In the genomic region with DNA sequence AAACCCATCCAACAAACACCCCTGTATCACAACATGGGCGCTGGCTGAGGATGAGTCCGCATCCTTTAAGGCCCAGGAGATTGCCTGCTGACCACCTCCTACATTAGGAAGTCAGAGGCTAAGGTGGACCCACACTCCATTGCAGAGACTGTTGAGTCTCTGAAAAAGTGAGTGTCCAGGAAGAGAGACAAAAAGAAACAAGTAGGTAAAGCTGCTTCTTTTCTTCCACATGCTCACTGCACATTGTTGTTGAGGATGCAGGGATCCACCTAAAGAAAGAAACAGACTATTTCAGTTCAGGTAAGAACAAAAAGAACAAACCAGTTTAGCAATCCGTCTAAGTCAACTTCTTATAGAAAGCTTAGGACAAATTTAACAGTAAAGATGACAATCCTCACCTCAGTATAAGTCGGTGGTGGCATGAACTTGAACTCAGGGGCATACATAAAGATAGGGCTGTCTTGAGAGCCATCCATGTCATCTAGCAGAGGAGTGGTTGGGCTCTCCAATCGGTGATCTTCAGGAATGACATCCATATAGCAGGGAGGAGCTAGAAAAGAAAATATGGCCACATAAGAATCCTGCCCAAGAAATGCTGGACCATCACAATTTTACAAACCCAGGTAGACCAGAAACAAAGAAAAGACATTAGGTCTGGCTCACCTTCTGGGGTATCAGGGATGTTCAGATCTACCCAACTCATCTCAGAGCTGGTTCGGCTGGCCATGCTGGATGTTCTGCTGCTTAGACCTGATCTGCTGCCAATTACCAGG, we compare ENCODE assay signal across 9 cellular contexts. TPM values are rescaled to one million over a fixed set of nuclear protein-coding genes. Genes with fewer than 3 reads are reported as not detected.
DNase-seq lines count a peak whose midpoint lies in the region; ATAC-seq and TF ChIP-seq lines count a peak whose summit lies in the region.
"Had no signal": no experiment of that assay in that cellular context is flagged by ENCODE, and none has a peak within 500 bp of the region (broad histone marks: within the 10 kb centered on the region; RNA-seq: fewer than 3 reads in every experiment).

No MANE protein-coding gene starts in this region.

- ATAC-seq in GM18870 (IDR thresholded peaks at IDR 0.05; ENCODE audit: unreplicated experiment), result no peak

- POLR2A ChIA-PET in CD8-positive, alpha-beta memory T cell (lab: Charles Lee), result interaction anchor here (0.5 to 11.4 kb wide), 6 partner anchors 9 to 166 kb away, joined by 3 to 229 read pairs (median 6); partner anchors contain the start of genes ANKRD34A and POLR3GL

- H3K4me1 Mint-ChIP-seq in CD8-positive, alpha-beta memory T cell, result peaks cover 49 to 64% (median 63%) of the 10 kb centered on the region in 3 donors
- peaks cover 39% of the 10 kb centered on the region for H3K4me1 Mint-ChIP-seq in endodermal cell

- peak in 2 of 6 experiments; percentile 3 to 9 for TF ChIP-seq CTCF in Peyer's patch (IDR thresholded peaks at IDR 0.05)
- no peak for TF ChIP-seq CTCF in endodermal cell (conservative IDR thresholded peaks at IDR 0.05)
- no peak for TF ChIP-seq CTCF in ovary (IDR thresholded peaks at IDR 0.05)

- peak overlapping the region; percentile 94 to 99 (median 99) for H3K4me3 Mint-ChIP-seq in CD8-positive, alpha-beta memory T cell
- no peak overlapping the region for H3K4me3 Mint-ChIP-seq in endodermal cell

- H3K9me3 Mint-ChIP-seq in CD8-positive, alpha-beta memory T cell, result peaks cover 0 to 5% (median 0%) of the 10 kb centered on the region in 5 donors
- no peaks in the 10 kb centered on the region for H3K9me3 Mint-ChIP-seq in endodermal cell

- H3K4me1 ChIP-seq in CD8-positive, alpha-beta memory T cell (ENCODE audit: insufficient read depth, low read length), result peaks cover 42% of the 10 kb centered on the region
- H3K4me1 ChIP-seq in Peyer's patch, result peaks cover 0 to 30% (median 4%) of the 10 kb centered on the region in 4 donors
- H3K4me1 ChIP-seq in endodermal cell (ENCODE audit: control insufficient read depth, insufficient read depth, low read length), result no peaks in the 10 kb centered on the region
- peaks cover 10% of the 10 kb centered on the region for H3K4me1 ChIP-seq in ovary (ENCODE audit: insufficient read depth)

- intact Hi-C loops in ovary (cut with DNase I), result no loop called here

- no peak for DNase-seq in CD8-positive, alpha-beta memory T cell
- DNase-seq in Peyer's patch (peak in 1 of 3 donors; percentile 26), endodermal cell (peak; percentile 18), ovary (no peak), dedifferentiated amniotic fluid mesenchymal stem cell (ENCODE audit: extremely low spot score) (no peak), NCI-H510A treated with DMSO at 0.1 percent for 48 hours (lab: John Stamatoyannopoulos, UW) (no peak), D341Med (ENCODE audit: low spot score) (no peak)
- DNase-seq: NCI-H69 had no signal

- no peak for TF ChIP-seq EP300 in ovary (IDR thresholded peaks at IDR 0.05)

- peaks cover 39 to 58% (median 50%) of the 10 kb centered on the region in 3 donors for H3K36me3 Mint-ChIP-seq in CD8-positive, alpha-beta memory T cell
- H3K36me3 Mint-ChIP-seq in endodermal cell (ENCODE audit: low read depth), result peaks cover 28% of the 10 kb centered on the region

- H3K4me3 ChIP-seq in CD8-positive, alpha-beta memory T cell (ENCODE audit: low read length), result peak overlapping the region; percentile 99
- H3K4me3 ChIP-seq in Peyer's patch (peak overlapping the region; percentile 66 to 83 (median 72)), endodermal cell (ENCODE audit: low read length) (no peak overlapping the region), ovary (peak overlapping the region; percentile 83)

- H3K36me3 ChIP-seq in CD8-positive, alpha-beta memory T cell (ENCODE audit: insufficient read depth, low read length), result peaks cover 44% of the 10 kb centered on the region
- peaks cover 4 to 34% (median 5%) of the 10 kb centered on the region in 3 donors for H3K36me3 ChIP-seq in Peyer's patch
- H3K36me3 ChIP-seq in endodermal cell (ENCODE audit: control insufficient read depth, insufficient read depth, low read length), result peaks cover 6% of the 10 kb centered on the region
- H3K36me3 ChIP-seq in ovary, result peaks cover 4% of the 10 kb centered on the region

- H3K27ac Mint-ChIP-seq in CD8-positive, alpha-beta memory T cell, result peak overlapping the region; percentile 85 to 98 (median 98)
- H3K27ac Mint-ChIP-seq in endodermal cell, result no peak overlapping the region

- no peaks in the 10 kb centered on the region for H3K27me3 ChIP-seq in CD8-positive, alpha-beta memory T cell (ENCODE audit: insufficient read depth, low read length, poor library complexity, severe bottlenecking)
- H3K27me3 ChIP-seq in Peyer's patch (no peaks in the 10 kb centered on the region), endodermal cell (ENCODE audit: control insufficient read depth, insufficient read depth, low read length, poor library complexity, severe bottlenecking) (no peaks in the 10 kb centered on the region), ovary (no peaks in the 10 kb centered on the region)

- H3K9ac ChIP-seq in endodermal cell (ENCODE audit: extremely low read depth, low read length, poor library complexity, severe bottlenecking), result no peak overlapping the region

- CTCF ChIA-PET in CD8-positive, alpha-beta memory T cell (lab: Charles Lee), result interaction anchor here (0.9 to 26.4 kb wide), 8 partner anchors 9 to 148 kb away, joined by 3 to 475 read pairs (median 4); partner anchors contain the start of genes LIX1L and NUDT17

- TF ChIP-seq POLR2A in Peyer's patch (IDR thresholded peaks at IDR 0.05) (peak in 1 of 2 donors; percentile 22), ovary (IDR thresholded peaks at IDR 0.05) (no peak)

- H3K9me3 ChIP-seq in CD8-positive, alpha-beta memory T cell (ENCODE audit: low read length), result no peaks in the 10 kb centered on the region
- no peaks in the 10 kb centered on the region for H3K9me3 ChIP-seq in Peyer's patch
- no peaks in the 10 kb centered on the region for H3K9me3 ChIP-seq in endodermal cell (ENCODE audit: control insufficient read depth, low read length)
- H3K9me3 ChIP-seq in ovary, result no peaks in the 10 kb centered on the region

- H3K27me3 Mint-ChIP-seq in CD8-positive, alpha-beta memory T cell, result no peaks in the 10 kb centered on the region
- H3K27me3 Mint-ChIP-seq in endodermal cell (ENCODE audit: insufficient read depth), result no peaks in the 10 kb centered on the region

- WGBS in endodermal cell (ENCODE audit: insufficient coverage in 1 of 2, insufficient read length in 1 of 2), 2 experiments, result 90 to 100% methylated on average over 3 to 6 of the region's 6 CpGs
- WGBS in ovary, 3 donors, result 62 to 65% (median 62%) methylated on average over 6 of the region's 6 CpGs

- peak overlapping the region; percentile 92 for H3K27ac ChIP-seq in CD8-positive, alpha-beta memory T cell (ENCODE audit: low read depth, low read length)
- H3K27ac ChIP-seq in Peyer's patch (peak overlapping the region; percentile 94 to 99 (median 98)), endodermal cell (ENCODE audit: low read depth, low read length) (no peak overlapping the region), ovary (no peak overlapping the region)

RNA-seq across cellular contexts. Expression of gene TXNIP, which starts 2.6 kb away (rescaled TPM):
- total RNA-seq in CD8-positive, alpha-beta memory T cell, result 100 to 1,000 TPM; 167 to 170 TPM
- polyA plus RNA-seq in CD8-positive, alpha-beta memory T cell, result 4,579 TPM
- total RNA-seq in Peyer's patch (1,000 to 10,000 TPM in 2 of 4 donors, 100 to 1,000 TPM in 2; 313 to 1,366 (median 694) TPM), endodermal cell (10 to 100 TPM in 1 of 2 donors, 1 to 10 TPM in 1; 9.9 to 12.2 TPM), ovary (1,000 to 10,000 TPM in 1 of 7 donors, 100 to 1,000 TPM in 6; 335 to 1,406 (median 617) TPM)
- 6.0 TPM for polyA plus RNA-seq in endodermal cell (2013, experiment 1 of 2)
- polyA plus RNA-seq in endodermal cell (2013, experiment 2 of 2), result 18.7 TPM
- 1,000 to 10,000 TPM in 1 of 2 donors, 100 to 1,000 TPM in 1; 570 to 1,154 TPM for polyA plus RNA-seq in ovary

RNA-seq across cellular contexts. Expression of gene HJV, which starts 27.7 kb away (rescaled TPM):
- total RNA-seq in CD8-positive, alpha-beta memory T cell, result not detected
- not detected for polyA plus RNA-seq in CD8-positive, alpha-beta memory T cell
- total RNA-seq in Peyer's patch (not detected), endodermal cell (under 1 TPM; 0.13 to 0.15 TPM), ovary (not detected)
- not detected for polyA plus RNA-seq in endodermal cell (2013, experiment 1 of 2)
- not detected for polyA plus RNA-seq in endodermal cell (2013, experiment 2 of 2)
- polyA plus RNA-seq in ovary, result not detected

RNA-seq across cellular contexts. Expression of gene POLR3GL, which starts 29.3 kb away (rescaled TPM):
- 10 to 100 TPM; 21.6 to 22.8 TPM for total RNA-seq in CD8-positive, alpha-beta memory T cell
- 103 TPM for polyA plus RNA-seq in CD8-positive, alpha-beta memory T cell
- total RNA-seq in Peyer's patch (10 to 100 TPM in 3 of 4 donors, 1 to 10 TPM in 1; 8.7 to 25.6 (median 12.5) TPM), endodermal cell (10 to 100 TPM; 10.2 to 13.8 TPM), ovary (10 to 100 TPM; 16.7 to 27.9 (median 23.4) TPM)
- 23.7 TPM for polyA plus RNA-seq in endodermal cell (2013, experiment 1 of 2)
- 20.4 TPM for polyA plus RNA-seq in endodermal cell (2013, experiment 2 of 2)
- 10 to 100 TPM; 40.6 to 51.4 TPM for polyA plus RNA-seq in ovary

RNA-seq across cellular contexts. Expression of gene ANKRD34A, which starts 29.4 kb away (rescaled TPM):
- 1 to 10 TPM; 6.9 to 8.7 TPM for total RNA-seq in CD8-positive, alpha-beta memory T cell
- 0.97 TPM for polyA plus RNA-seq in CD8-positive, alpha-beta memory T cell
- total RNA-seq in Peyer's patch (1 to 10 TPM in 1 of 4 donors, under 1 TPM in 1, not detected in 2; 0.54 to 3.7 TPM), endodermal cell (1 to 10 TPM in 1 of 2 donors, under 1 TPM in 1; 0.55 to 1.4 TPM), ovary (1 to 10 TPM in 6 of 7 donors, under 1 TPM in 1; 0.48 to 5.2 (median 3.1) TPM)
- 0.64 TPM for polyA plus RNA-seq in endodermal cell (2013, experiment 1 of 2)
- polyA plus RNA-seq in endodermal cell (2013, experiment 2 of 2), result 0.37 TPM
- polyA plus RNA-seq in ovary, result under 1 TPM; 0.50 to 0.62 TPM

RNA-seq across cellular contexts. Expression of gene LIX1L, which starts 36.0 kb away (rescaled TPM):
- total RNA-seq in CD8-positive, alpha-beta memory T cell, result 10 to 100 TPM; 41.8 to 42.6 TPM
- polyA plus RNA-seq in CD8-positive, alpha-beta memory T cell, result 33.5 TPM
- total RNA-seq in Peyer's patch (10 to 100 TPM in 1 of 4 donors, 1 to 10 TPM in 3; 3.7 to 10.7 (median 4.5) TPM), endodermal cell (10 to 100 TPM; 16.6 to 21.3 TPM), ovary (100 to 1,000 TPM in 1 of 7 donors, 10 to 100 TPM in 6; 37.9 to 102 (median 73.9) TPM)
- polyA plus RNA-seq in endodermal cell (2013, experiment 1 of 2), result 25.7 TPM
- polyA plus RNA-seq in endodermal cell (2013, experiment 2 of 2), result 28.8 TPM
- 10 to 100 TPM; 28.7 to 52.6 TPM for polyA plus RNA-seq in ovary

Comparison
In these comparisons a context has a peak if more than half of its experiments do, and no peak if none do; other contexts are left out.
1. H3K27ac ChIP-seq: peak in CD8-positive, alpha-beta memory T cell (single experiment) and Peyer's patch (4 of 4); none in endodermal cell (single experiment) and ovary (0 of 2).
2. RNA of gene TXNIP, which starts 2.6 kb away (total RNA-seq): 313 to 1,366 TPM in Peyer's patch, 335 to 1,406 TPM in ovary and 167 to 170 TPM in CD8-positive, alpha-beta memory T cell; 9.9 to 12.2 TPM in endodermal cell; every median in the first group is over 10 times any median in the second.